Comparison of ENCODE assay signal across 16 cellular contexts in genomic region chr10:70799124-70799523, GRCh38. TPM values are rescaled to one million over a fixed set of nuclear protein-coding genes. Genes with fewer than 3 reads are reported as not detected.
DNase-seq lines count a peak whose midpoint lies in the region; TF ChIP-seq lines count a peak whose summit lies in the region.
"Had no signal": no experiment of that assay in that cellular context is flagged by ENCODE, and none has a peak within 500 bp of the region (broad histone marks: within the 10 kb centered on the region; RNA-seq: fewer than 3 reads in every experiment).

No MANE protein-coding gene starts in this region.

- no peak overlapping the region for H3K27ac ChIP-seq in stomach
- H3K27ac ChIP-seq: PC-9 had no signal

- TF ChIP-seq CTCF in AG10803 (conservative IDR thresholded peaks at IDR 0.05; ENCODE audit: low read length) (no peak), choroid plexus epithelial cell (conservative IDR thresholded peaks at IDR 0.05; ENCODE audit: low read depth, low read length) (no peak), stomach (IDR thresholded peaks at IDR 0.05) (no peak)

- intact Hi-C loops in stomach (cut with DNase I; ENCODE audit: low total_unique reads) = no loop called here

- peaks cover 0 to 5% (median 0%) of the 10 kb centered on the region in 4 donors for H3K4me1 ChIP-seq in stomach

- H3K9me3 ChIP-seq in stomach = no peaks in the 10 kb centered on the region
- H3K9me3 ChIP-seq: SK-N-SH had no signal

- no peak for TF ChIP-seq EP300 in stomach (IDR thresholded peaks at IDR 0.05)

- TF ChIP-seq POLR2A in stomach (IDR thresholded peaks at IDR 0.05) = no peak

- WGBS in stomach, 5 donors = 73 to 82% (median 78%) methylated on average over 5 of the region's 5 CpGs

- no peaks in the 10 kb centered on the region for H3K36me3 ChIP-seq in stomach

- peak; percentile 52 for DNase-seq in AG10803 (ENCODE audit: low read depth)
- peak; percentile 25 for DNase-seq in EH (ENCODE audit: low read depth)
- peak; percentile 79 for DNase-seq in MV-4-11 (lab: John Stamatoyannopoulos, UW)
- DNase-seq in choroid plexus epithelial cell (ENCODE audit: low read depth) = peak; percentile 7
- DNase-seq in cortex of kidney (lab: John Stamatoyannopoulos, UW) = no peak
- no peak for DNase-seq in activated CD8-positive, alpha-beta memory T cell treated with anti-CD3 and anti-CD28 coated beads, Interleukin-2, amount 50 U/mL, for 48 hours
- DNase-seq in GM19238 (ENCODE audit: insufficient read length, low spot score) = no peak
- DNase-seq in stomach = no peak
- DNase-seq: CD4-positive, alpha-beta memory T cell; DND-41; H9; NCI-H1092; NCI-H1694 treated with DMSO at 0.1 percent for 48 hours; PC-9; SK-N-SH had no signal

- H3K4me3 ChIP-seq in AG10803 (ENCODE audit: low read length) = no peak overlapping the region
- H3K4me3 ChIP-seq in choroid plexus epithelial cell (ENCODE audit: low read depth, low read length) = no peak overlapping the region
- no peak overlapping the region for H3K4me3 ChIP-seq in stomach
- H3K4me3 ChIP-seq: PC-9 had no signal

- H3K27me3 ChIP-seq in stomach = peaks cover 0 to 6% (median 0%) of the 10 kb centered on the region in 3 donors

RNA-seq across cellular contexts. Expression of gene TBATA, which starts 13.9 kb away (rescaled TPM):
- not detected for total RNA-seq in stomach
- polyA plus RNA-seq in stomach = not detected
- total RNA-seq: CD4-positive, alpha-beta memory T cell; H9; LHCN-M2; PC-9 had no signal
- polyA plus RNA-seq: CD4-positive, alpha-beta memory T cell; SK-N-SH had no signal

RNA-seq across cellular contexts. Expression of gene SGPL1, which starts 16.6 kb away (rescaled TPM):
- 10 to 100 TPM in 4 of 5 donors, 1 to 10 TPM in 1; 1.2 to 65.5 (median 32.5) TPM for total RNA-seq in stomach
- 1 to 10 TPM; 3.7 to 7.6 (median 6.0) TPM for polyA plus RNA-seq in stomach

Comparison
In these comparisons a context has a peak if more than half of its experiments do, and no peak if none do; other contexts are left out.
1. DNase-seq: peak in AG10803 (single experiment), EH (single experiment), MV-4-11 (single experiment) and choroid plexus epithelial cell (single experiment); none in cortex of kidney (single experiment), activated CD8-positive, alpha-beta memory T cell treated with anti-CD3 and anti-CD28 coated beads, Interleukin-2, amount 50 U/mL, for 48 hours (single experiment), GM19238 (single experiment) and stomach (single experiment).